1 cellular context compared by ENCODE assay signal in genomic region chr1:9910425-9911178, GRCh38.
TF ChIP-seq lines count a peak whose summit lies in the region.

No MANE protein-coding gene starts in this region.

TF ChIP-seq in HepG2, 621 proteins besides CTCF, POLR2A, EP300 and RAD21 (continued from another document and continues in another):
- TF ChIP-seq RERE (CRISPR knock-in tag; IDR thresholded peaks at IDR 0.05; ENCODE audit: low read depth) (no peak), ZNF430 (CRISPR knock-in tag; IDR thresholded peaks at IDR 0.05) (peak; percentile 47; the same call in 1 of the 2 replicates), CREB1 (IDR thresholded peaks at IDR 0.05) (peak; percentile 41), CREB1 (CRISPR knock-in tag; IDR thresholded peaks at IDR 0.05) (peak; percentile 42; the same call in 1 of the 2 replicates), ZNF547 (CRISPR knock-in tag; IDR thresholded peaks at IDR 0.05) (no peak), JARID2 (CRISPR knock-in tag; IDR thresholded peaks at IDR 0.05; ENCODE audit: insufficient replicate concordance) (no peak), ZNF724P (CRISPR knock-in tag; IDR thresholded peaks at IDR 0.05; ENCODE audit: borderline replicate concordance) (no peak), DMAP1 (CRISPR knock-in tag; IDR thresholded peaks at IDR 0.05) (0 out of 2 replicates have a peak, but pooled peaks have one; percentile 26), ZNF282 (IDR thresholded peaks at IDR 0.05; ENCODE audit: partially characterized antibody) (no peak), IKZF4 (CRISPR knock-in tag; IDR thresholded peaks at IDR 0.05; ENCODE audit: borderline replicate concordance, low read depth, not compliant biosample characterization) (peak; percentile 16), ZNF234 (CRISPR knock-in tag; conservative IDR thresholded peaks at IDR 0.05) (no peak), ZNF556 (CRISPR knock-in tag; IDR thresholded peaks at IDR 0.05; ENCODE audit: borderline replicate concordance) (no peak), NFE2L1 (CRISPR knock-in tag; IDR thresholded peaks at IDR 0.05; ENCODE audit: borderline replicate concordance) (no peak), MED8 (CRISPR knock-in tag; IDR thresholded peaks at IDR 0.05; ENCODE audit: insufficient replicate concordance) (peak; percentile 63), MEIS2 (CRISPR knock-in tag; IDR thresholded peaks at IDR 0.05) (no peak), ZNF883 (CRISPR knock-in tag; IDR thresholded peaks at IDR 0.05; ENCODE audit: not compliant biosample characterization) (peak; percentile 61), PHF21A (CRISPR knock-in tag; IDR thresholded peaks at IDR 0.05) (no peak), FIP1L1 (IDR thresholded peaks at IDR 0.05; ENCODE audit: borderline replicate concordance, insufficient read depth, low read depth, low read length) (no peak), ZNF382 (CRISPR knock-in tag; IDR thresholded peaks at IDR 0.05; ENCODE audit: borderline replicate concordance) (no peak), ZNF513 (CRISPR knock-in tag; conservative IDR thresholded peaks at IDR 0.05) (no peak), SP140L (CRISPR knock-in tag; IDR thresholded peaks at IDR 0.05; ENCODE audit: borderline replicate concordance) (no peak), THAP8 (CRISPR knock-in tag; IDR thresholded peaks at IDR 0.05; ENCODE audit: borderline replicate concordance) (no peak), CBX1 (IDR thresholded peaks at IDR 0.05; ENCODE audit: low read depth) (no peak), ZNF136 (CRISPR knock-in tag; IDR thresholded peaks at IDR 0.05; ENCODE audit: low read depth) (no peak), ZNF816 (CRISPR knock-in tag; IDR thresholded peaks at IDR 0.05; ENCODE audit: borderline replicate concordance) (no peak), ZNF749 (CRISPR knock-in tag; IDR thresholded peaks at IDR 0.05; ENCODE audit: borderline replicate concordance) (no peak; the same call in 1 of the 2 replicates), ZNF367 (CRISPR knock-in tag; IDR thresholded peaks at IDR 0.05; ENCODE audit: borderline replicate concordance) (peak; percentile 78; the same call in 1 of the 2 replicates), ZNF546 (CRISPR knock-in tag; conservative IDR thresholded peaks at IDR 0.05) (no peak), ZFP82 (CRISPR knock-in tag; IDR thresholded peaks at IDR 0.05; ENCODE audit: borderline replicate concordance) (no peak), ZNF317 (CRISPR knock-in tag; IDR thresholded peaks at IDR 0.05) (0 out of 2 replicates have a peak, but pooled peaks have one; percentile 55), BRD4 (CRISPR knock-in tag; IDR thresholded peaks at IDR 0.05) (peak; percentile 73; the same call in 1 of the 2 replicates), GABPA (IDR thresholded peaks at IDR 0.05; ENCODE audit: low read depth, low read length) (no peak), GABPA (CRISPR knock-in tag; IDR thresholded peaks at IDR 0.05; ENCODE audit: low read depth) (no peak), MED1 (CRISPR knock-in tag; IDR thresholded peaks at IDR 0.05) (peak; percentile 42), RXRB (CRISPR knock-in tag; IDR thresholded peaks at IDR 0.05; ENCODE audit: borderline replicate concordance) (peak; percentile 7; the same call in 1 of the 2 replicates), MIER2 (CRISPR knock-in tag; IDR thresholded peaks at IDR 0.05) (no peak), TMF1 (CRISPR knock-in tag; IDR thresholded peaks at IDR 0.05; ENCODE audit: low read depth) (no peak), ZNF230 (CRISPR knock-in tag; IDR thresholded peaks at IDR 0.05) (no peak), ZNF138 (CRISPR knock-in tag; IDR thresholded peaks at IDR 0.05; ENCODE audit: low read depth) (no peak), HNF4A (CRISPR knock-in tag; IDR thresholded peaks at IDR 0.05) (0 out of 2 replicates have a peak, but pooled peaks have one; percentile 24), FOXA3 (CRISPR knock-in tag; IDR thresholded peaks at IDR 0.05) (no peak; the same call in none of the 2 replicates), ZNF501 (CRISPR knock-in tag; IDR thresholded peaks at IDR 0.05) (peak; percentile 80; the same call in 1 of the 2 replicates), HNRNPH1 (optimal IDR thresholded peaks at IDR 0.05; ENCODE audit: low read depth, low read length) (peak; percentile 80), ZNF569 (CRISPR knock-in tag; IDR thresholded peaks at IDR 0.05; ENCODE audit: borderline replicate concordance) (no peak), KAT7 (CRISPR knock-in tag; IDR thresholded peaks at IDR 0.05; ENCODE audit: borderline replicate concordance) (peak; percentile 54; the same call in 1 of the 2 replicates), NFIC (IDR thresholded peaks at IDR 0.05; ENCODE audit: low read length) (no peak), MAFG (CRISPR knock-in tag; IDR thresholded peaks at IDR 0.05) (no peak), HINFP (CRISPR knock-in tag; IDR thresholded peaks at IDR 0.05; ENCODE audit: low read depth) (no peak), HIVEP1 (CRISPR knock-in tag; IDR thresholded peaks at IDR 0.05) (no peak), NCOA5 (CRISPR knock-in tag; IDR thresholded peaks at IDR 0.05) (no peak), ATRX (CRISPR knock-in tag; IDR thresholded peaks at IDR 0.05; ENCODE audit: borderline replicate concordance) (no peak), GTF2F1 (IDR thresholded peaks at IDR 0.05; ENCODE audit: low read length) (no peak), DNMT1 (CRISPR knock-in tag; IDR thresholded peaks at IDR 0.05) (no peak)
- TF ChIP-seq, protein P1, sequence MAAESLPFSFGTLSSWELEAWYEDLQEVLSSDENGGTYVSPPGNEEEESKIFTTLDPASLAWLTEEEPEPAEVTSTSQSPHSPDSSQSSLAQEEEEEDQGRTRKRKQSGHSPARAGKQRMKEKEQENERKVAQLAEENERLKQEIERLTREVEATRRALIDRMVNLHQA (CRISPR knock-in tag; IDR thresholded peaks at IDR 0.05) = no peak
- TF ChIP-seq, protein P2, sequence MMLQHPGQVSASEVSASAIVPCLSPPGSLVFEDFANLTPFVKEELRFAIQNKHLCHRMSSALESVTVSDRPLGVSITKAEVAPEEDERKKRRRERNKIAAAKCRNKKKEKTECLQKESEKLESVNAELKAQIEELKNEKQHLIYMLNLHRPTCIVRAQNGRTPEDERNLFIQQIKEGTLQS (CRISPR knock-in tag; IDR thresholded peaks at IDR 0.05) = no peak
- TF ChIP-seq, protein P3, sequence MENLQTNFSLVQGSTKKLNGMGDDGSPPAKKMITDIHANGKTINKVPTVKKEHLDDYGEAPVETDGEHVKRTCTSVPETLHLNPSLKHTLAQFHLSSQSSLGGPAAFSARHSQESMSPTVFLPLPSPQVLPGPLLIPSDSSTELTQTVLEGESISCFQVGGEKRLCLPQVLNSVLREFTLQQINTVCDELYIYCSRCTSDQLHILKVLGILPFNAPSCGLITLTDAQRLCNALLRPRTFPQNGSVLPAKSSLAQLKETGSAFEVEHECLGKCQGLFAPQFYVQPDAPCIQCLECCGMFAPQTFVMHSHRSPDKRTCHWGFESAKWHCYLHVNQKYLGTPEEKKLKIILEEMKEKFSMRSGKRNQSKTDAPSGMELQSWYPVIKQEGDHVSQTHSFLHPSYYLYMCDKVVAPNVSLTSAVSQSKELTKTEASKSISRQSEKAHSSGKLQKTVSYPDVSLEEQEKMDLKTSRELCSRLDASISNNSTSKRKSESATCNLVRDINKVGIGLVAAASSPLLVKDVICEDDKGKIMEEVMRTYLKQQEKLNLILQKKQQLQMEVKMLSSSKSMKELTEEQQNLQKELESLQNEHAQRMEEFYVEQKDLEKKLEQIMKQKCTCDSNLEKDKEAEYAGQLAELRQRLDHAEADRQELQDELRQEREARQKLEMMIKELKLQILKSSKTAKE (CRISPR knock-in tag; IDR thresholded peaks at IDR 0.05; ENCODE audit: borderline replicate concordance) = no peak
- TF ChIP-seq, protein P4, sequence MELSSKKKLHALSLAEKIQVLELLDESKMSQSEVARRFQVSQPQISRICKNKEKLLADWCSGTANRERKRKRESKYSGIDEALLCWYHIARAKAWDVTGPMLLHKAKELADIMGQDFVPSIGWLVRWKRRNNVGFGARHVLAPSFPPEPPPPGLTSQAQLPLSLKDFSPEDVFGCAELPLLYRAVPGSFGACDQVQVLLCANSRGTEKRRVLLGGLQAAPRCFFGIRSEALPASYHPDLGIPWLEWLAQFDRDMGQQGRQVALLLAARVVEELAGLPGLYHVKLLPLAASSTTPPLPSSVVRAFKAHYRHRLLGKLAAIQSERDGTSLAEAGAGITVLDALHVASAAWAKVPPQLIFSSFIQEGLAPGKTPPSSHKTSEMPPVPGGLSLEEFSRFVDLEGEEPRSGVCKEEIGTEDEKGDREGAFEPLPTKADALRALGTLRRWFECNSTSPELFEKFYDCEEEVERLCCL (CRISPR knock-in tag; IDR thresholded peaks at IDR 0.05; ENCODE audit: borderline replicate concordance) = no peak
- TF ChIP-seq, protein P5, sequence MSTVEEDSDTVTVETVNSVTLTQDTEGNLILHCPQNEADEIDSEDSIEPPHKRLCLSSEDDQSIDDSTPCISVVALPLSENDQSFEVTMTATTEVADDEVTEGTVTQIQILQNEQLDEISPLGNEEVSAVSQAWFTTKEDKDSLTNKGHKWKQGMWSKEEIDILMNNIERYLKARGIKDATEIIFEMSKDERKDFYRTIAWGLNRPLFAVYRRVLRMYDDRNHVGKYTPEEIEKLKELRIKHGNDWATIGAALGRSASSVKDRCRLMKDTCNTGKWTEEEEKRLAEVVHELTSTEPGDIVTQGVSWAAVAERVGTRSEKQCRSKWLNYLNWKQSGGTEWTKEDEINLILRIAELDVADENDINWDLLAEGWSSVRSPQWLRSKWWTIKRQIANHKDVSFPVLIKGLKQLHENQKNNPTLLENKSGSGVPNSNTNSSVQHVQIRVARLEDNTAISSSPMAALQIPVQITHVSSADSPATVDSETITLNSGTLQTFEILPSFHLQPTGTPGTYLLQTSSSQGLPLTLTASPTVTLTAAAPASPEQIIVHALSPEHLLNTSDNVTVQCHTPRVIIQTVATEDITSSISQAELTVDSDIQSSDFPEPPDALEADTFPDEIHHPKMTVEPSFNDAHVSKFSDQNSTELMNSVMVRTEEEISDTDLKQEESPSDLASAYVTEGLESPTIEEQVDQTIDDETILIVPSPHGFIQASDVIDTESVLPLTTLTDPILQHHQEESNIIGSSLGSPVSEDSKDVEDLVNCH (CRISPR knock-in tag; IDR thresholded peaks at IDR 0.05) = no peak
